ENCODE assay signal across 8 cellular contexts in genomic region chr2:50401772-50402653, GRCh38.
DNase-seq lines count a peak whose midpoint lies in the region; ATAC-seq lines count a peak whose summit lies in the region.

No MANE protein-coding gene starts in this region.

- H3K4me1 ChIP-seq in effector memory CD4-positive, alpha-beta T cell (ENCODE audit: control insufficient read depth, insufficient read depth, low read length, poor library complexity, severe bottlenecking), result no peaks in the 10 kb centered on the region

- H3K4me3 ChIP-seq in effector memory CD4-positive, alpha-beta T cell (ENCODE audit: insufficient read depth, low read depth, low read length, poor library complexity, severe bottlenecking), result no peak overlapping the region

- H3K9me3 Mint-ChIP-seq in stimulated activated naive CD8-positive, alpha-beta T cell treated with anti-CD3 and anti-CD28 coated beads, Interleukin-15, amount 100 ng/mL, for 72 hours, result no peaks in the 10 kb centered on the region

- H3K27ac ChIP-seq in effector memory CD4-positive, alpha-beta T cell (ENCODE audit: insufficient read depth, low read length, poor library complexity, severe bottlenecking), result no peak overlapping the region

- DNase-seq in COLO829 (ENCODE audit: low spot score) (peak; percentile 35), NCI-H446 (lab: John Stamatoyannopoulos, UW) (peak; percentile 79 to 82), amniotic epithelial cell (ENCODE audit: low read depth) (peak; percentile 48), iPS-NIHi11 (ENCODE audit: low spot score) (peak; percentile 58)
- peak; percentile 5 to 26 for DNase-seq in stimulated activated naive CD8-positive, alpha-beta T cell treated with anti-CD3 and anti-CD28 coated beads, Interleukin-15, amount 100 ng/mL, for 72 hours
- DNase-seq in effector memory CD4-positive, alpha-beta T cell, result no peak

- peak; percentile 78 for ATAC-seq in GM18870 (IDR thresholded peaks at IDR 0.05; ENCODE audit: unreplicated experiment)
- peak; percentile 91 for ATAC-seq in HG03354 (IDR thresholded peaks at IDR 0.05; ENCODE audit: poor library complexity, severe bottlenecking, unreplicated experiment)
- no peak for ATAC-seq in stimulated activated naive CD8-positive, alpha-beta T cell treated with anti-CD3 and anti-CD28 coated beads, Interleukin-15, amount 100 ng/mL, for 72 hours

- H3K36me3 ChIP-seq in effector memory CD4-positive, alpha-beta T cell (ENCODE audit: control insufficient read depth, insufficient read depth, low read length), result no peaks in the 10 kb centered on the region

- H3K27me3 Mint-ChIP-seq in stimulated activated naive CD8-positive, alpha-beta T cell treated with anti-CD3 and anti-CD28 coated beads, Interleukin-15, amount 100 ng/mL, for 72 hours, result no peaks in the 10 kb centered on the region

- no peak overlapping the region for H3K4me3 Mint-ChIP-seq in stimulated activated naive CD8-positive, alpha-beta T cell treated with anti-CD3 and anti-CD28 coated beads, Interleukin-15, amount 100 ng/mL, for 72 hours

- no peaks in the 10 kb centered on the region for H3K9me3 ChIP-seq in effector memory CD4-positive, alpha-beta T cell (ENCODE audit: control insufficient read depth, low read length)

- H3K4me1 Mint-ChIP-seq in stimulated activated naive CD8-positive, alpha-beta T cell treated with anti-CD3 and anti-CD28 coated beads, Interleukin-15, amount 100 ng/mL, for 72 hours, result no peaks in the 10 kb centered on the region

- H3K27me3 ChIP-seq in effector memory CD4-positive, alpha-beta T cell (replicated peaks; ENCODE audit: control insufficient read depth, insufficient read depth, low read length, poor library complexity, severe bottlenecking), result no peaks in the 10 kb centered on the region

- no peak overlapping the region for H3K27ac Mint-ChIP-seq in stimulated activated naive CD8-positive, alpha-beta T cell treated with anti-CD3 and anti-CD28 coated beads, Interleukin-15, amount 100 ng/mL, for 72 hours

Comparison
In these comparisons a context has a peak if more than half of its experiments do, and no peak if none do; other contexts are left out.
1. DNase-seq: peak in COLO829 (single experiment), NCI-H446 (2 of 2), amniotic epithelial cell (single experiment), iPS-NIHi11 (single experiment) and stimulated activated naive CD8-positive, alpha-beta T cell treated with anti-CD3 and anti-CD28 coated beads, Interleukin-15, amount 100 ng/mL, for 72 hours (2 of 2); none in effector memory CD4-positive, alpha-beta T cell (0 of 3).